Comparison of ENCODE assay signal across 8 cellular contexts in genomic region chr2:86522711-86523110, GRCh38.
"Had no signal": no experiment of that assay in that cellular context is flagged by ENCODE, and none has a peak within 500 bp of the region (broad histone marks: within the 10 kb centered on the region; RNA-seq: fewer than 3 reads in every experiment).

No MANE protein-coding gene starts in this region.

- H3K4me3 ChIP-seq: GM12878 had no signal

- DNase-seq: GDM1, GF-D8 had no signal

- ATAC-seq: GM12878 had no signal

- FAIRE-seq: G401.6, GM12878, GM12891, GM12892, GM18507, GM19239 had no signal
